8 cellular contexts compared by ENCODE assay signal in genomic region chr22:39152511-39153219, GRCh38. TPM values are rescaled to one million over a fixed set of nuclear protein-coding genes. Genes with fewer than 3 reads are reported as not detected.
DNase-seq lines count a peak whose midpoint lies in the region; ATAC-seq, FAIRE-seq and TF ChIP-seq lines count a peak whose summit lies in the region.

Gene CBX7 (minus strand): TSS chr22:39152680. CDS start chr22:39152444, 236 bp downstream.

- WGBS in A549 (ENCODE audit: missing lambda C conversion rate), result no CpG with 5 or more reads among the region's 98 CpGs

- POLR2A ChIA-PET in A549 (lab: Yijun Ruan, JAX), result interaction anchor here (1.0 to 1.8 kb wide), 3 partner anchors 157 to 367 kb away, joined by 3 to 14 read pairs (median 3); partner anchors contain the start of genes ATF4 and RPL3

- peak; percentile 78 to 81 for DNase-seq in A549 (ENCODE audit: low read depth in 1 of 2, low spot score in 1 of 2)
- DNase-seq in NCI-H226, result peak; percentile 56
- peak; percentile 88 for DNase-seq in activated CD4-positive, alpha-beta T cell treated with anti-CD3 and anti-CD28 coated beads for 1 hour
- peak; percentile 57 to 88 for DNase-seq in cerebellar nuclear complex (lab: John Stamatoyannopoulos, UW)
- DNase-seq in kidney glomerular epithelial cell (lab: John Stamatoyannopoulos, UW), result peak; percentile 73
- peak; percentile 67 to 96 (median 82) for DNase-seq in stimulated activated CD4-positive, alpha-beta T cell treated with anti-CD3 and anti-CD28 coated beads, Interleukin-1b, Interleukin-23, amount 100 ng/mL, for 24 hours (ENCODE audit: low read depth in 4 of 4, low spot score in 1 of 4)

- no peaks in the 10 kb centered on the region for H3K9me3 ChIP-seq in A549

- TF ChIP-seq CTCF in A549 (IDR thresholded peaks at IDR 0.05), result no peak

- CTCF ChIA-PET in A549 (lab: Yijun Ruan, JAX), result interaction anchor here (1.2 to 4.3 kb wide), 2 partner anchors 18 to 225 kb away, joined by 3 to 21 read pairs; no protein-coding TSS in a partner anchor

- H3K4me2 ChIP-seq in A549, result peak within 1 kb of the TSS; percentile 73

- TF ChIP-seq EP300 in A549 (IDR thresholded peaks at IDR 0.05), result no peak

- ATAC-seq in A549 (peak; percentile 82 to 88), GM18520 (IDR thresholded peaks at IDR 0.05; ENCODE audit: unreplicated experiment) (peak; percentile 73), HG03064 (IDR thresholded peaks at IDR 0.05; ENCODE audit: low read depth, unreplicated experiment) (peak; percentile 57)

- peak within 1 kb of the TSS; percentile 51 for H3K4me3 ChIP-seq in A549

- TF ChIP-seq POLR2A in A549 (IDR thresholded peaks at IDR 0.05; ENCODE audit: low read length), result no peak

- peak within 1 kb of the TSS; percentile 71 to 90 for H3K27ac ChIP-seq in A549

- TF ChIP-seq RAD21 in A549 (conservative IDR thresholded peaks at IDR 0.05 in 1 of 2, IDR thresholded peaks at IDR 0.05 in 1 of 2), result no peak

- FAIRE-seq in A549 (lab: Jason Lieb, UNC), result no peak

- peaks cover 10% of the 10 kb centered on the region; the same call in 1 of the 3 replicates for H3K4me1 ChIP-seq in A549

TF ChIP-seq in A549, 52 proteins besides CTCF, POLR2A, EP300 and RAD21:
- peak; percentile 43 for TF ChIP-seq MAX (IDR thresholded peaks at IDR 0.05)
- no peak for TF ChIP-seq HMGXB4 (CRISPR knock-in tag; IDR thresholded peaks at IDR 0.05; ENCODE audit: borderline replicate concordance)
- peak; percentile 64; the same call in 1 of the 2 replicates for TF ChIP-seq PHF8 (IDR thresholded peaks at IDR 0.05; ENCODE audit: borderline replicate concordance, low read depth)
- TF ChIP-seq E2F6 (IDR thresholded peaks at IDR 0.05; ENCODE audit: borderline replicate concordance, low read depth), result peak; percentile 71
- no peak for TF ChIP-seq USF2 (IDR thresholded peaks at IDR 0.05)
- TF ChIP-seq GATA3 (IDR thresholded peaks at IDR 0.05; ENCODE audit: borderline replicate concordance), result no peak
- peak; percentile 51; the same call in 1 of the 2 replicates for TF ChIP-seq RNF2 (IDR thresholded peaks at IDR 0.05; ENCODE audit: borderline replicate concordance, low read depth)
- TF ChIP-seq BCL3 (IDR thresholded peaks at IDR 0.05), result no peak

RNA-seq across cellular contexts. Expression of gene CBX7, which starts in this region (rescaled TPM):
- 0.79 and 1.3 TPM in 2 replicates for polyA plus RNA-seq in A549 (2011; rRNA removed)
- 1.2 and 1.8 TPM in 2 replicates for polyA plus RNA-seq in A549 (2012; cell fraction: cytosol; rRNA removed)
- 5.3 and 5.5 TPM in 2 replicates for polyA plus RNA-seq in A549 (2012; cell fraction: nucleus; rRNA removed)
- 2.0 to 2.5 TPM (median 2.3 TPM) in 3 replicates for polyA plus RNA-seq in A549 (2017; fragmentation: RNase III; extraction: RNeasy Plus Mini Kit Qiagen cat#74134 plus additional on column Dnase treatment)
- 1.5 and 1.7 TPM in 2 replicates for polyA minus RNA-seq in A549 (2011; rRNA and poly(A)+ RNA removed)

Comparison
In these comparisons a context has a peak if more than half of its experiments do, and no peak if none do; other contexts are left out.
1. Peak in every context shown above with its lines: DNase-seq, ATAC-seq, H3K4me3 ChIP-seq and H3K27ac ChIP-seq.